14 cellular contexts compared by ENCODE assay signal in the genomic region with DNA sequence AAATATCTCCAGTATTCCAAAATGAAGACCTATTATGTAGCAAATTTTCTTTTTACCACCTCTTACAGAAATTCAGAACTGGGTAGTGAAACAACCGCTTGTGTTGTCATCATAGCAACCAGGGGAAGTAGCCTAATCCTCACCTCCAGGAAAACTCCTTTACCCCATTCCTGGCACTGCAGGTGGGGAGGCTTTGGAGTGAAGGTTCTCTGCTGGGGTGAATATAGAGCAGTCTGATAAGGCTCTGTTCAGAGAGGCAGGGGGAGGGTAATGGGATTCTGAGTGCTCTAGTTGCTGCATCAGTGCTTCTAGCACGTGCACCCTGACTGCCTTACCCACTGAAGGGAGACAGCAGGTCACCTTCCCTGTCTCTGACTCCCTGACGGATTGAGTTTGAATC.
A peak's percentile ranks its signal among the peaks of the same experiment; 100 is the strongest.
DNase-seq lines count a peak whose midpoint lies in the region; ATAC-seq, FAIRE-seq and TF ChIP-seq lines count a peak whose summit lies in the region.
"Had no signal": no experiment of that assay in that cellular context is flagged by ENCODE, and none has a peak within 500 bp of the region (broad histone marks: within the 10 kb centered on the region; RNA-seq: fewer than 3 reads in every experiment).

No MANE protein-coding gene starts in this region.

- no peaks in the 10 kb centered on the region for H3K9me1 ChIP-seq in K562 (ENCODE audit: control insufficient read depth, insufficient read depth, low read length)

- H2AFZ ChIP-seq in K562 (ENCODE audit: low read depth, low read length) = no peak overlapping the region

- no peak overlapping the region for H3K4me2 ChIP-seq in K562 (ENCODE audit: insufficient read depth, low read length)

- H3K4me1 ChIP-seq in K562 (replicated peaks in 1 of 2; ENCODE audit: control insufficient read depth in 2 of 2, insufficient read depth in 2 of 2, low read length in 2 of 2) (no peaks in the 10 kb centered on the region), transverse colon (no peaks in the 10 kb centered on the region)
- H3K4me1 ChIP-seq: foreskin keratinocyte, SJSA1 had no signal

- peak; percentile 57 for ATAC-seq in GM18870 (IDR thresholded peaks at IDR 0.05; ENCODE audit: unreplicated experiment)
- ATAC-seq in HG02759 (IDR thresholded peaks at IDR 0.05; ENCODE audit: unreplicated experiment) = peak; percentile 56
- peak; percentile 91 for ATAC-seq in K562
- no peak for ATAC-seq in stimulated activated naive CD8-positive, alpha-beta T cell treated with anti-CD3 and anti-CD28 coated beads, Interleukin-15, Interleukin-2, amounts not matched to agents 100 U/mL and 50 U/mL, for 24 hours
- ATAC-seq: foreskin keratinocyte had no signal

- POLR2A ChIA-PET in K562 (lab: Yijun Ruan, JAX) = no interaction called here

- TF ChIP-seq POLR2A in K562 (conservative IDR thresholded peaks at IDR 0.05) = no peak
- TF ChIP-seq POLR2A in transverse colon (IDR thresholded peaks at IDR 0.05) = no peak

- FAIRE-seq in K562 (lab: Jason Lieb, UNC) = peak; percentile 55

- TF ChIP-seq EP300 in K562 (IDR thresholded peaks at IDR 0.05; ENCODE audit: low read length) = no peak
- TF ChIP-seq EP300 in transverse colon (IDR thresholded peaks at IDR 0.05; ENCODE audit: low read depth) = no peak

- no peak for TF ChIP-seq RAD21 in K562 (CRISPR knock-in tag; conservative IDR thresholded peaks at IDR 0.05 in 1 of 2, IDR thresholded peaks at IDR 0.05 in 1 of 2)

- WGBS in K562 (ENCODE audit: insufficient coverage, low coverage, missing lambda C conversion rate) = 39% methylated on average over 3 of the region's 3 CpGs
- WGBS in transverse colon (ENCODE audit: low coverage in 1 of 2), 2 donors = 88% methylated on average over 3 of the region's 3 CpGs; no CpG with 5 or more reads in 1 of the 2 donors

- H3K27me3 ChIP-seq in K562 (ENCODE audit: control insufficient read depth in 2 of 2, insufficient read depth in 2 of 2, low read length in 2 of 2) (no peaks in the 10 kb centered on the region), transverse colon (no peaks in the 10 kb centered on the region)
- H3K27me3 ChIP-seq: adrenal gland, foreskin keratinocyte, SJSA1 had no signal

- CTCF ChIA-PET in K562 (lab: Yijun Ruan, JAX; ENCODE audit: low intra/inter-chr PET ratio) = no interaction called here

- H3K36me3 ChIP-seq in K562 (ENCODE audit: control insufficient read depth, insufficient read depth, low read length) (peaks cover 5% of the 10 kb centered on the region; the same call in 1 of the 3 replicates), transverse colon (peaks cover 0 to 5% (median 0%) of the 10 kb centered on the region in 4 donors)
- H3K36me3 ChIP-seq: adrenal gland had no signal

- no peak overlapping the region for H3K27ac ChIP-seq in K562 (ENCODE audit: extremely low read depth, low read depth, low read length)
- no peak overlapping the region for H3K27ac ChIP-seq in transverse colon
- H3K27ac ChIP-seq: foreskin keratinocyte, left ventricle myocardium inferior, SJSA1 had no signal

- H3K9me3 ChIP-seq in K562 (replicated peaks; ENCODE audit: control insufficient read depth, insufficient read depth, low read depth, low read length) = no peaks in the 10 kb centered on the region
- H3K9me3 ChIP-seq in transverse colon = no peaks in the 10 kb centered on the region
- H3K9me3 ChIP-seq: SJSA1 had no signal

- no TSS peak for BruUV-seq in K562 (replicated peaks; lab: Mats Ljungman, UMichigan)

- H3K4me3 ChIP-seq in K562 (no peak overlapping the region), transverse colon (no peak overlapping the region)
- H3K4me3 ChIP-seq: adrenal gland, left ventricle myocardium inferior, SJSA1 had no signal

- no peaks in the 10 kb centered on the region for H3K79me2 ChIP-seq in K562 (ENCODE audit: control insufficient read depth, insufficient read depth, low read length)

- TF ChIP-seq CTCF in K562 (IDR thresholded peaks at IDR 0.05 in 2 of 3, conservative IDR thresholded peaks at IDR 0.05 in 1 of 3; ENCODE audit: insufficient read depth in 2 of 3, low read depth in 1 of 3, low read length in 3 of 3) (no peak), transverse colon (IDR thresholded peaks at IDR 0.05) (no peak)

- intact Hi-C loops in K562 (cut with micrococcal nuclease) (no loop called here), transverse colon (cut with DNase I; ENCODE audit: low total_unique reads) (no loop called here)

- in situ Hi-C loops in K562 (cut with MboI) (no loop called here), transverse colon (cut with MboI; ENCODE audit: low pct_ligation_motif_present in 1 of 4, low pct_unique_long_range_greater_than_20kb in 1 of 4, low sequenced_read_pairs in 3 of 4) (no loop called here)

- H4K20me1 ChIP-seq in K562 (replicated peaks; ENCODE audit: control insufficient read depth, insufficient read depth, low read length) = no peaks in the 10 kb centered on the region

- DNase-seq in K562 (ENCODE audit: extremely low read depth in 1 of 4, low spot score in 3 of 4) (peak in 2 of 4 experiments; percentile 21 to 45), mucosa of gallbladder (ENCODE audit: low spot score) (peak; percentile 45), transverse colon (no peak), hippocampal formation (lab: John Stamatoyannopoulos, UW) (no peak), GF-D8 (lab: John Stamatoyannopoulos, UW) (no peak)
- no peak for DNase-seq in stimulated activated naive CD8-positive, alpha-beta T cell treated with anti-CD3 and anti-CD28 coated beads, Interleukin-15, Interleukin-2, amounts not matched to agents 100 U/mL and 50 U/mL, for 24 hours
- DNase-seq: adrenal gland, foreskin keratinocyte, left ventricle myocardium inferior, NCI-H1092, NCI-H526 treated with DMSO at 0.1 percent for 48 hours had no signal

- no peak overlapping the region; a peak in 1 of 4 replicates for H3K9ac ChIP-seq in K562 (ENCODE audit: insufficient read depth in 1 of 2, low read depth in 2 of 2, low read length in 2 of 2)

TF ChIP-seq in K562, 482 proteins besides CTCF, POLR2A, EP300 and RAD21:
- TF ChIP-seq, protein P1, sequence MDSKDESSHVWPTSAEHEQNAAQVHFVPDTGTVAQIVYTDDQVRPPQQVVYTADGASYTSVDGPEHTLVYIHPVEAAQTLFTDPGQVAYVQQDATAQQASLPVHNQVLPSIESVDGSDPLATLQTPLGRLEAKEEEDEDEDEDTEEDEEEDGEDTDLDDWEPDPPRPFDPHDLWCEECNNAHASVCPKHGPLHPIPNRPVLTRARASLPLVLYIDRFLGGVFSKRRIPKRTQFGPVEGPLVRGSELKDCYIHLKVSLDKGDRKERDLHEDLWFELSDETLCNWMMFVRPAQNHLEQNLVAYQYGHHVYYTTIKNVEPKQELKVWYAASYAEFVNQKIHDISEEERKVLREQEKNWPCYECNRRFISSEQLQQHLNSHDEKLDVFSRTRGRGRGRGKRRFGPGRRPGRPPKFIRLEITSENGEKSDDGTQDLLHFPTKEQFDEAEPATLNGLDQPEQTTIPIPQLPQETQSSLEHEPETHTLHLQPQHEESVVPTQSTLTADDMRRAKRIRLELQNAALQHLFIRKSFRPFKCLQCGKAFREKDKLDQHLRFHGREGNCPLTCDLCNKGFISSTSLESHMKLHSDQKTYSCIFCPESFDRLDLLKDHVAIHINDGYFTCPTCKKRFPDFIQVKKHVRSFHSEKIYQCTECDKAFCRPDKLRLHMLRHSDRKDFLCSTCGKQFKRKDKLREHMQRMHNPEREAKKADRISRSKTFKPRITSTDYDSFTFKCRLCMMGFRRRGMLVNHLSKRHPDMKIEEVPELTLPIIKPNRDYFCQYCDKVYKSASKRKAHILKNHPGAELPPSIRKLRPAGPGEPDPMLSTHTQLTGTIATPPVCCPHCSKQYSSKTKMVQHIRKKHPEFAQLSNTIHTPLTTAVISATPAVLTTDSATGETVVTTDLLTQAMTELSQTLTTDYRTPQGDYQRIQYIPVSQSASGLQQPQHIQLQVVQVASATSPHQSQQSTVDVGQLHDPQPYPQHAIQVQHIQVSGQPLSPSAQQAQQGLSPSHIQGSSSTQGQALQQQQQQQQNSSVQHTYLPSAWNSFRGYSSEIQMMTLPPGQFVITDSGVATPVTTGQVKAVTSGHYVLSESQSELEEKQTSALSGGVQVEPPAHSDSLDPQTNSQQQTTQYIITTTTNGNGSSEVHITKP (IDR thresholded peaks at IDR 0.05; ENCODE audit: partially characterized antibody) = no peak
- no peak for TF ChIP-seq PPARD (CRISPR knock-in tag; IDR thresholded peaks at IDR 0.05)
- TF ChIP-seq MCM5 (IDR thresholded peaks at IDR 0.05; ENCODE audit: low read depth) = no peak
- TF ChIP-seq BHLHE40 (IDR thresholded peaks at IDR 0.05; ENCODE audit: low read length) = peak; percentile 66
- TF ChIP-seq, protein P2, sequence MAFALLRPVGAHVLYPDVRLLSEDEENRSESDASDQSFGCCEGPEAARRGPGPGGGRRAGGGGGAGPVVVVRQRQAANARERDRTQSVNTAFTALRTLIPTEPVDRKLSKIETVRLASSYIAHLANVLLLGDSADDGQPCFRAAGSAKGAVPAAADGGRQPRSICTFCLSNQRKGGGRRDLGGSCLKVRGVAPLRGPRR (CRISPR knock-in tag; IDR thresholded peaks at IDR 0.05) = no peak
- TF ChIP-seq NR1H2 (CRISPR knock-in tag; IDR thresholded peaks at IDR 0.05) = no peak
- TF ChIP-seq BCOR (IDR thresholded peaks at IDR 0.05) = no peak
TF ChIP-seq in K562: peak in this region for 1.
